Comparison of ENCODE assay signal across 8 cellular contexts in the genomic region with DNA sequence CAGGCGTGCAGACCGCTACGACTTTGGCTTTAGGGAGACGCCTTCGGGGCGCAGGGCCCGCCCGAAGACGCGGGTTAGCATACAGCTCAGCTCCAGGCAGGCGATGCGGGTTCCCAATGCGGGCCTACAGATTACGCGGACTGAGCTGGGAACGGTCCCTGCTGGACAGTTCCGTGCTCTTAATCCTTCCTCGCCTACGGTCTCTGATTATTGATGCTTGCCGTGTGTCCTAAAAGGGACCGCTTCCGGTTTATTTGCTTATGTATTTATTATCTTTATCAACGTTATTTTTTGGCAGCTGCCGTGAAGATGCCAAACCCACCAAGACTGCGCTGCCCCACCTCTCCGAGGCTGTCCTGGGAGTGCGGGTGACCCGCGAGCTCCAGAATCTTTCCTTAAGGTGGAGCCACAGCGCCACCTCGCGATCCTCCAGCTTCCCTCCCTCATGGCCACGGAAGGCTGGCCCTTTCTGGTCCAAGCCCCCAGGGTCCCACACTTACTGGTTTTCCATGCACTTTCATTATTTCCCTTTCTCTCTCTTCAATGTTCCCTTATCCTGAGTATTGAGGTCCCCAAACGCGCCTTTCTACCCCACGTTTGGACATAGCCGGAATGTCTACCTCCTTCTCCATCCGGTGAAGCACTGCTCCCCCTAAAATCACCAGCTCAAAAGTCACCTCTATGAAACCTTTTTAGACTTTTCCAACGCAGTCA. TPM values are rescaled to one million over a fixed set of nuclear protein-coding genes. Genes with fewer than 3 reads are reported as not detected.
DNase-seq lines count a peak whose midpoint lies in the region; ATAC-seq and TF ChIP-seq lines count a peak whose summit lies in the region.

No MANE protein-coding gene starts in this region.

- H3K36me3 Mint-ChIP-seq in T-helper 1 cell treated with Interleukin-12 subunit alpha and Interleukin-12 subunit beta and Interleukin-4 antibody, amounts not matched to agents 30 μg/mL and 1 μg/mL, for 36 hours (ENCODE audit: low read depth): no peaks in the 10 kb centered on the region

- peak; percentile 47 for ATAC-seq in GM21737 (IDR thresholded peaks at IDR 0.05; ENCODE audit: unreplicated experiment)

- H3K4me3 ChIP-seq in astrocyte of the cerebellum (ENCODE audit: low read depth, low read length): peak overlapping the region; percentile 31
- peak overlapping the region; percentile 47 for H3K4me3 ChIP-seq in iPS-15b (ENCODE audit: low read depth, low read length)
- H3K4me3 ChIP-seq in skeletal muscle tissue (ENCODE audit: low read length in 3 of 3): peak overlapping the region; percentile 55 to 69 (median 64)

- in situ Hi-C loops in G401 (cut with HindIII; ENCODE audit: low sequenced_read_pairs): no loop called here
- in situ Hi-C loops in astrocyte of the cerebellum (cut with HindIII; ENCODE audit: low sequenced_read_pairs): no loop called here

- H3K27me3 Mint-ChIP-seq in T-helper 1 cell treated with Interleukin-12 subunit alpha and Interleukin-12 subunit beta and Interleukin-4 antibody, amounts not matched to agents 30 μg/mL and 1 μg/mL, for 36 hours (ENCODE audit: low read depth): peaks cover 81% of the 10 kb centered on the region

- H3K4me3 Mint-ChIP-seq in T-helper 1 cell treated with Interleukin-12 subunit alpha and Interleukin-12 subunit beta and Interleukin-4 antibody, amounts not matched to agents 30 μg/mL and 1 μg/mL, for 36 hours: peak overlapping the region; percentile 69

- H3K9ac ChIP-seq in iPS-15b (ENCODE audit: low read depth, low read length) (no peak overlapping the region), skeletal muscle tissue (ENCODE audit: low read depth in 1 of 3, low read length in 3 of 3) (peak overlapping the region in 1 of 3 donors; percentile 40)

- no peak overlapping the region for H3K27ac ChIP-seq in skeletal muscle tissue (ENCODE audit: low read depth, low read length)

- no peaks in the 10 kb centered on the region for H3K9me3 Mint-ChIP-seq in T-helper 1 cell treated with Interleukin-12 subunit alpha and Interleukin-12 subunit beta and Interleukin-4 antibody, amounts not matched to agents 30 μg/mL and 1 μg/mL, for 36 hours

- H3K4me1 Mint-ChIP-seq in T-helper 1 cell treated with Interleukin-12 subunit alpha and Interleukin-12 subunit beta and Interleukin-4 antibody, amounts not matched to agents 30 μg/mL and 1 μg/mL, for 36 hours (ENCODE audit: low read depth): peaks cover 12% of the 10 kb centered on the region

- TF ChIP-seq CTCF in astrocyte of the cerebellum (IDR thresholded peaks at IDR 0.05; ENCODE audit: low read depth, low read length, missing control alignments): peak; percentile 93

- peak; percentile 84 for DNase-seq in G401 (ENCODE audit: low spot score)
- DNase-seq in Kasumi-1 (lab: John Stamatoyannopoulos, UW): peak; percentile 22 to 38
- peak; percentile 49 for DNase-seq in astrocyte of the cerebellum (ENCODE audit: low read depth)
- DNase-seq in mesenteric fat pad (ENCODE audit: low spot score): no peak

- H3K9me3 ChIP-seq in iPS-15b (ENCODE audit: control insufficient read depth, insufficient read depth, low read length) (no peaks in the 10 kb centered on the region), skeletal muscle tissue (ENCODE audit: control insufficient read depth in 3 of 3, low read length in 3 of 3) (no peaks in the 10 kb centered on the region)

- no peaks in the 10 kb centered on the region for H3K36me3 ChIP-seq in iPS-15b (ENCODE audit: control insufficient read depth, insufficient read depth, low read length)
- H3K36me3 ChIP-seq in skeletal muscle tissue (ENCODE audit: control insufficient read depth in 3 of 3, insufficient read depth in 3 of 3, low read length in 3 of 3): no peaks in the 10 kb centered on the region

- no peak overlapping the region for H3K27ac Mint-ChIP-seq in T-helper 1 cell treated with Interleukin-12 subunit alpha and Interleukin-12 subunit beta and Interleukin-4 antibody, amounts not matched to agents 30 μg/mL and 1 μg/mL, for 36 hours

- H3K4me1 ChIP-seq in iPS-15b (ENCODE audit: control insufficient read depth, insufficient read depth, low read length): peaks cover 2% of the 10 kb centered on the region
- H3K4me1 ChIP-seq in skeletal muscle tissue (ENCODE audit: control insufficient read depth in 3 of 3, insufficient read depth in 3 of 3, low read length in 3 of 3): peaks cover 24 to 30% (median 27%) of the 10 kb centered on the region in 3 donors

- H3K27me3 ChIP-seq in iPS-15b (ENCODE audit: control insufficient read depth, insufficient read depth, low read length) (peaks cover 80% of the 10 kb centered on the region), skeletal muscle tissue (ENCODE audit: control insufficient read depth in 3 of 3, insufficient read depth in 3 of 3, low read length in 3 of 3) (peaks cover 40 to 55% (median 52%) of the 10 kb centered on the region in 3 donors)

RNA-seq across cellular contexts. Expression of a gene that starts 7.0 kb away (rescaled TPM):
- total RNA-seq in G401 (2014; rRNA removed; shearing (Covaris generic)): not detected in 2 replicates
- total RNA-seq in skeletal muscle tissue: 18.8 TPM
- 83.3 TPM for total RNA-seq in mesenteric fat pad

Comparison
In these comparisons a context has a peak if more than half of its experiments do, and no peak if none do; other contexts are left out.
1. RNA of a gene that starts 7.0 kb away (total RNA-seq): 83.3 TPM in mesenteric fat pad (single experiment) and 18.8 TPM in skeletal muscle tissue (single experiment); not detected in G401; every median in the first group is over 10 times any median in the second.
2. Peak in every context shown above with its lines, with median percentiles within 50 percentile points of each other: H3K4me3 ChIP-seq.